Comparison of ENCODE assay signal across 8 cellular contexts in the genomic region with DNA sequence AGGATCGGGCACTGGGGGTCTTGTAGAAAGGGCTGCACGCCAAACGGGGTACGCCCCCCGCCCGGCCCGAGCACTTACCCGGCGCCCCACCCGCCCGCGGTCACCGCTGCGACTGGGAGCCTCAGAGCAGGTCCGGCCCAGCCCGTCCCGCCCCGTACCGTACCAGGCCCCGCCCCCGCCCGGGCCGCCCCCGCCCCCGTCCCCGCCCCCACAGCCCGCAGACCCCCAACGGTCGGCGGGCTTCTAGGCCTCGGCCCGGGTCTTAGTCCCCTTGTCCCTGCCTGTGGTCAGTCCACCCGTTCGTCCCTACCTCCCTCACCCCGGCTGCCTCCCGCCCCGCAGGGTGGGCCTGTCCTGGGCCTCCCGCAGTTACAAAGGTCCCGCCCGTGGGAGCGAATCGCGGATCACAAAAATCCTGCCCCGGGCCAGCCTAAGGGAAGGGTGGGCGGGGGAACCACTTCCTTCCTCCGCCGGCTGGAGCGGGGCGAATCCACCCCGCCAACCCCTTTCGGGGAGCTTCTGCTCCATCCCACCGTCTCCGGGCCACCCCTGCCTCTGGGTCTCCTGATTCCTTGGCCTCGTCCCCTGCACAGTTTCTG.
A peak's percentile ranks its signal among the peaks of the same experiment; 100 is the strongest.
DNase-seq lines count a peak whose midpoint lies in the region; ATAC-seq and TF ChIP-seq lines count a peak whose summit lies in the region.

Gene HVCN1, minus strand, starts transcription at position 114 of the 599 bp plus-strand sequence. CDS start 5,870 bp downstream, outside the sequence.

- peaks cover 47% of the 10 kb centered on the region for H3K79me2 ChIP-seq in DOHH2 (ENCODE audit: control insufficient read depth, low read length)

- ATAC-seq in RWPE2 (ENCODE audit: low read depth) (peak; percentile 75), GM18873 (IDR thresholded peaks at IDR 0.05; ENCODE audit: low FRiP score, unreplicated experiment) (no peak)

- H3K4me2 ChIP-seq in DOHH2 (ENCODE audit: low read length): peak within 1 kb of the TSS; percentile 100

- H3K9me3 ChIP-seq in DOHH2 (ENCODE audit: control insufficient read depth, insufficient read depth, low read length): no peaks in the 10 kb centered on the region
- H3K9me3 ChIP-seq in HEK293 (ENCODE audit: control insufficient read depth, insufficient read depth, low read depth, low read length): no peaks in the 10 kb centered on the region
- no peaks in the 10 kb centered on the region for H3K9me3 ChIP-seq in RWPE2 (ENCODE audit: severe bottlenecking)

- POLR2A ChIA-PET in HEK293 (lab: Yijun Ruan, JAX): no interaction called here

- no peaks in the 10 kb centered on the region for H3K9me2 ChIP-seq in DOHH2 (replicated peaks; ENCODE audit: control insufficient read depth, low read length)

- DNase-seq in RWPE2 (ENCODE audit: low spot score): no peak
- peak; percentile 47 for DNase-seq in astrocyte of the hippocampus (ENCODE audit: low read depth, low spot score)
- peak; percentile 96 for DNase-seq in iPS-NIHi11 (ENCODE audit: low spot score)
- peak; percentile 32 for DNase-seq in stimulated activated CD4-positive, alpha-beta T cell treated with anti-CD3 and anti-CD28 coated beads, Interleukin-12 subunit alpha, Interleukin-12 subunit beta, amount 100 ng/mL, for 4 hours
- no peak for DNase-seq in NCI-H2196 treated with DMSO at 0.1 percent for 48 hours (lab: John Stamatoyannopoulos, UW; ENCODE audit: unreplicated experiment)

- H4K20me1 ChIP-seq in DOHH2 (ENCODE audit: control insufficient read depth, insufficient read depth, low read depth, low read length): 0 out of 2 replicates have a peak, but pooled peaks cover 6% of the 10 kb centered on the region

- H3K27ac ChIP-seq in DOHH2 (ENCODE audit: low read depth, low read length): peak within 1 kb of the TSS; percentile 93
- no peak within 1 kb of the TSS for H3K27ac ChIP-seq in HEK293 (ENCODE audit: extremely low read depth, low read depth, low read length)
- H3K27ac ChIP-seq in RWPE2 (ENCODE audit: poor library complexity, severe bottlenecking): no peak within 1 kb of the TSS

- H3K4me1 ChIP-seq in DOHH2 (ENCODE audit: control insufficient read depth, low read length) (peaks cover 94% of the 10 kb centered on the region), HEK293 (ENCODE audit: control insufficient read depth, insufficient read depth, low read length) (no peaks in the 10 kb centered on the region; the same call in 1 of the 2 replicates), RWPE2 (ENCODE audit: insufficient read depth, poor library complexity, severe bottlenecking) (no peaks in the 10 kb centered on the region)

- TF ChIP-seq CTCF in DOHH2 (IDR thresholded peaks at IDR 0.05; ENCODE audit: low read depth, low read length, poor library complexity, severe bottlenecking) (no peak), HEK293 (tag by site-specific recombination; IDR thresholded peaks at IDR 0.05) (no peak), RWPE2 (IDR thresholded peaks at IDR 0.05; ENCODE audit: poor library complexity, severe bottlenecking) (no peak)

- CTCF ChIA-PET in HEK293 (lab: Yijun Ruan, JAX): no interaction called here

- H3K27me3 ChIP-seq in DOHH2 (ENCODE audit: control insufficient read depth, low read length): no peaks in the 10 kb centered on the region
- H3K27me3 ChIP-seq in RWPE2 (ENCODE audit: insufficient read depth, poor library complexity, severe bottlenecking): peaks cover 13% of the 10 kb centered on the region

- H3K36me3 ChIP-seq in DOHH2 (ENCODE audit: control insufficient read depth, low read length): peaks cover 45% of the 10 kb centered on the region
- H3K36me3 ChIP-seq in HEK293 (ENCODE audit: control insufficient read depth in 2 of 2, insufficient read depth in 1 of 2, low read length in 2 of 2): no peaks in the 10 kb centered on the region
- no peaks in the 10 kb centered on the region for H3K36me3 ChIP-seq in RWPE2 (ENCODE audit: low read depth)

- peaks cover 16% of the 10 kb centered on the region for H3F3A ChIP-seq in DOHH2 (ENCODE audit: control insufficient read depth, insufficient read depth)

- H3K4me3 ChIP-seq in DOHH2 (ENCODE audit: low read length) (peak within 1 kb of the TSS; percentile 98), HEK293 (ENCODE audit: low read depth, low read length) (peak within 1 kb of the TSS; percentile 35), RWPE2 (ENCODE audit: severe bottlenecking) (peak within 1 kb of the TSS; percentile 30)

TF ChIP-seq in HEK293, 187 proteins besides CTCF, POLR2A, EP300 and RAD21 (continues in another document):
- TF ChIP-seq GLIS1 (tag by site-specific recombination; IDR thresholded peaks at IDR 0.05) (0 out of 2 replicates have a peak, but pooled peaks have one; percentile 8), KLF17 (tag by site-specific recombination; IDR thresholded peaks at IDR 0.05) (0 out of 2 replicates have a peak, but pooled peaks have one; percentile 12), ZBTB10 (tag by site-specific recombination; IDR thresholded peaks at IDR 0.05) (no peak), ZNF501 (tag by site-specific recombination; IDR thresholded peaks at IDR 0.05) (no peak), ZFHX2 (tag by site-specific recombination; conservative IDR thresholded peaks at IDR 0.05) (peak; percentile 40; the same call in 1 of the 2 replicates), EGR2 (tag by site-specific recombination; IDR thresholded peaks at IDR 0.05; ENCODE audit: low read depth) (0 out of 2 replicates have a peak, but pooled peaks have one; percentile 25), ZBTB17 (tag by site-specific recombination; IDR thresholded peaks at IDR 0.05) (no peak), ZNF792 (tag by site-specific recombination; IDR thresholded peaks at IDR 0.05) (no peak), SP2 (tag by site-specific recombination; IDR thresholded peaks at IDR 0.05) (peak; percentile 60), ZNF529 (tag by site-specific recombination; IDR thresholded peaks at IDR 0.05; ENCODE audit: insufficient replicate concordance) (no peak), ZNF768 (tag by site-specific recombination; IDR thresholded peaks at IDR 0.05) (no peak), PATZ1 (tag by site-specific recombination; IDR thresholded peaks at IDR 0.05) (no peak), ZBTB44 (tag by site-specific recombination; IDR thresholded peaks at IDR 0.05) (no peak)

Comparison
In these comparisons a context has a peak if more than half of its experiments do, and no peak if none do; other contexts are left out.
1. H3K4me3 ChIP-seq: peak in every context shown above with its lines; median percentile 98 in DOHH2; 35 in HEK293; 30 in RWPE2.
2. DNase-seq: peak in astrocyte of the hippocampus (single experiment), iPS-NIHi11 (single experiment) and stimulated activated CD4-positive, alpha-beta T cell treated with anti-CD3 and anti-CD28 coated beads, Interleukin-12 subunit alpha, Interleukin-12 subunit beta, amount 100 ng/mL, for 4 hours (single experiment); none in RWPE2 (single experiment) and NCI-H2196 treated with DMSO at 0.1 percent for 48 hours (single experiment).